ENCODE assay signal across 24 cellular contexts in the genomic region with DNA sequence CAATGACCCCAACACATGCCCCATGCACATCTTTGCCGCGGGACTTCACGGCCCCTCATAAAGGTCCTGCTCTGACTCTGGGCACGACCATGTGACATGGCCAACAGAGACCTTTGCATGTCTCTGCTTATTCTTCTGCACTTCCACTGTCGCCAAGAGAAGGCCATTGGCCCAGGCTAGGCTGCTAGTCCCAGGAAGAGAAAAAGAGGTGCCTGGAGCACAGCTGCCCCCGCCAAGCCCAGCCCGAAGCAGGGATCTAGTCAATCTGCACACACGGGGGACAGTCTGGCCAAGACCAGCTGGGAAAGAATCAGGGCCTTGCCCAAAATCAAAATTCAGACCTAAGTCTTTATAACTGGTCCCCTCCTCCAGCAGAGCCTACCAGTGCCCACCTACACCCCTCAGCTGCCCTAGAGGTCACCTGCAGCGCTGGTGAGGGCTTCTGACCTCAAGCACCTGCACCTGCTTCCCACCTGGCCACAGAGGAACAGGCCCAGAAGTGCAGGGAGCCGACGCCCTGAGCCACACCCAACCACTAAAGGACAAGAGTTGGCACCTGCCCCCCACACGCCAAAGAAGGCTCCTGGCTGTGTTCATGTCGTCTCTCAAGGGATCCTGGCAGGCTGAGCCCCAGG. TPM values are rescaled to one million over a fixed set of nuclear protein-coding genes. Genes with fewer than 3 reads are reported as not detected.
DNase-seq lines count a peak whose midpoint lies in the region; ATAC-seq, FAIRE-seq and TF ChIP-seq lines count a peak whose summit lies in the region.
"Had no signal": no experiment of that assay in that cellular context is flagged by ENCODE, and none has a peak within 500 bp of the region (broad histone marks: within the 10 kb centered on the region; RNA-seq: fewer than 3 reads in every experiment).

No MANE protein-coding gene starts in this region.

- WGBS in small intestine, 3 donors: 49 to 76% (median 60%) methylated on average over 13 of the region's 13 CpGs

- peak; percentile 17 for DNase-seq in activated naive CD4-positive, alpha-beta T cell treated with anti-CD3 and anti-CD28 coated beads, Interleukin-2, amount 10 ng/mL, durations not matched to agents 7 days and 5 days
- no peak for DNase-seq in activated naive CD4-positive, alpha-beta T cell treated with Interleukin-2 at 50 U/mL for 16 hours
- peak; percentile 58 for DNase-seq in RPMI8226
- DNase-seq in left lung: peak; percentile 10 to 52
- peak; percentile 40 for DNase-seq in small intestine
- no peak for DNase-seq in COLO829 (ENCODE audit: low spot score)
- DNase-seq in vagina (ENCODE audit: extremely low spot score in 2 of 2): no peak
- no peak for DNase-seq in activated T-helper 1 cell treated with anti-CD3 and anti-CD28 coated beads, Interleukin-12 subunit alpha, Interleukin-12 subunit beta, Interleukin-2, Interleukin-4 antibody, amounts not matched to agents 30 ng/mL and 10 ng/mL and 1 ng/mL, durations not matched to agents 14 hours and 24 hours and 36 hours (ENCODE audit: low spot score)
- DNase-seq: AML-193; C1 segment of cervical spinal cord; CD8-positive, alpha-beta T cell; MM.1S; NCI-H1048; NCI-H1436; NCI-H1930; NCI-H69; SJCRH30 had no signal

- CTCF ChIA-PET in activated naive CD4-positive, alpha-beta T cell treated with anti-CD3 and anti-CD28 coated beads, Interleukin-2, amount 10 ng/mL, durations not matched to agents 7 days and 5 days (lab: Charles Lee): no interaction called here

- no peak overlapping the region for H3K4me3 Mint-ChIP-seq in activated naive CD4-positive, alpha-beta T cell treated with anti-CD3 and anti-CD28 coated beads, Interleukin-2, amount 10 ng/mL, durations not matched to agents 7 days and 5 days
- H3K4me3 Mint-ChIP-seq in activated T-helper 1 cell treated with anti-CD3 and anti-CD28 coated beads, Interleukin-12 subunit alpha, Interleukin-12 subunit beta, Interleukin-2, Interleukin-4 antibody, amounts not matched to agents 30 ng/mL and 10 ng/mL and 1 ng/mL, durations not matched to agents 14 hours and 24 hours and 36 hours: no peak overlapping the region
- H3K4me3 Mint-ChIP-seq: CD8-positive, alpha-beta T cell; GM23338 had no signal

- H3K4me1 Mint-ChIP-seq in activated naive CD4-positive, alpha-beta T cell treated with anti-CD3 and anti-CD28 coated beads, Interleukin-2, amount 10 ng/mL, durations not matched to agents 7 days and 5 days: no peaks in the 10 kb centered on the region
- H3K4me1 Mint-ChIP-seq in activated T-helper 1 cell treated with anti-CD3 and anti-CD28 coated beads, Interleukin-12 subunit alpha, Interleukin-12 subunit beta, Interleukin-2, Interleukin-4 antibody, amounts not matched to agents 30 ng/mL and 10 ng/mL and 1 ng/mL, durations not matched to agents 14 hours and 24 hours and 36 hours (ENCODE audit: low read depth): no peaks in the 10 kb centered on the region

- H3K27me3 Mint-ChIP-seq in activated naive CD4-positive, alpha-beta T cell treated with anti-CD3 and anti-CD28 coated beads, Interleukin-2, amount 10 ng/mL, durations not matched to agents 7 days and 5 days: peaks cover 27% of the 10 kb centered on the region
- peaks cover 6% of the 10 kb centered on the region for H3K27me3 Mint-ChIP-seq in activated T-helper 1 cell treated with anti-CD3 and anti-CD28 coated beads, Interleukin-12 subunit alpha, Interleukin-12 subunit beta, Interleukin-2, Interleukin-4 antibody, amounts not matched to agents 30 ng/mL and 10 ng/mL and 1 ng/mL, durations not matched to agents 14 hours and 24 hours and 36 hours (ENCODE audit: insufficient read depth)

- H3K4me1 ChIP-seq in left lung (no peaks in the 10 kb centered on the region), small intestine (ENCODE audit: control insufficient read depth in 2 of 2, insufficient read depth in 1 of 2, low read depth in 1 of 2, low read length in 1 of 2) (peaks cover 0 to 8% of the 10 kb centered on the region in 2 donors), vagina (no peaks in the 10 kb centered on the region)
- H3K4me1 ChIP-seq: SJCRH30 had no signal

- H3K4me3 ChIP-seq in left lung (no peak overlapping the region), small intestine (ENCODE audit: low read depth in 1 of 2, low read length in 2 of 2) (no peak overlapping the region), vagina (no peak overlapping the region)
- H3K4me3 ChIP-seq: GM23338, K562, SJCRH30 had no signal

- no peaks in the 10 kb centered on the region for H3K36me3 Mint-ChIP-seq in activated naive CD4-positive, alpha-beta T cell treated with anti-CD3 and anti-CD28 coated beads, Interleukin-2, amount 10 ng/mL, durations not matched to agents 7 days and 5 days
- H3K36me3 Mint-ChIP-seq in activated T-helper 1 cell treated with anti-CD3 and anti-CD28 coated beads, Interleukin-12 subunit alpha, Interleukin-12 subunit beta, Interleukin-2, Interleukin-4 antibody, amounts not matched to agents 30 ng/mL and 10 ng/mL and 1 ng/mL, durations not matched to agents 14 hours and 24 hours and 36 hours (ENCODE audit: low read depth): no peaks in the 10 kb centered on the region
- H3K36me3 Mint-ChIP-seq: CD8-positive, alpha-beta T cell had no signal

- no peak overlapping the region for H3K27ac ChIP-seq in left lung
- no peak overlapping the region for H3K27ac ChIP-seq in small intestine (ENCODE audit: low read depth in 1 of 2, low read length in 1 of 2)
- H3K27ac ChIP-seq in vagina: no peak overlapping the region
- H3K27ac ChIP-seq: SJCRH30 had no signal

- H3K9me3 Mint-ChIP-seq in activated naive CD4-positive, alpha-beta T cell treated with anti-CD3 and anti-CD28 coated beads, Interleukin-2, amount 10 ng/mL, durations not matched to agents 7 days and 5 days: no peaks in the 10 kb centered on the region
- no peaks in the 10 kb centered on the region for H3K9me3 Mint-ChIP-seq in activated T-helper 1 cell treated with anti-CD3 and anti-CD28 coated beads, Interleukin-12 subunit alpha, Interleukin-12 subunit beta, Interleukin-2, Interleukin-4 antibody, amounts not matched to agents 30 ng/mL and 10 ng/mL and 1 ng/mL, durations not matched to agents 14 hours and 24 hours and 36 hours

- no peak for ATAC-seq in left lung
- ATAC-seq: CD8-positive, alpha-beta T cell; K562 had no signal

- TF ChIP-seq POLR2A in vagina (IDR thresholded peaks at IDR 0.05): no peak

- H3K27me3 ChIP-seq in left lung: peaks cover 0 to 59% of the 10 kb centered on the region in 2 donors
- peaks cover 0 to 5% of the 10 kb centered on the region in 2 donors for H3K27me3 ChIP-seq in small intestine (ENCODE audit: control insufficient read depth in 2 of 2, insufficient read depth in 2 of 2, low read length in 2 of 2)
- H3K27me3 ChIP-seq in vagina: no peaks in the 10 kb centered on the region

- H3K9me3 ChIP-seq in left lung (peaks cover 0 to 2% of the 10 kb centered on the region in 2 donors), small intestine (ENCODE audit: control insufficient read depth, low read depth) (no peaks in the 10 kb centered on the region), vagina (no peaks in the 10 kb centered on the region)
- H3K9me3 ChIP-seq: SJCRH30 had no signal

- no peak overlapping the region for H3K27ac Mint-ChIP-seq in activated naive CD4-positive, alpha-beta T cell treated with anti-CD3 and anti-CD28 coated beads, Interleukin-2, amount 10 ng/mL, durations not matched to agents 7 days and 5 days
- H3K27ac Mint-ChIP-seq in activated T-helper 1 cell treated with anti-CD3 and anti-CD28 coated beads, Interleukin-12 subunit alpha, Interleukin-12 subunit beta, Interleukin-2, Interleukin-4 antibody, amounts not matched to agents 30 ng/mL and 10 ng/mL and 1 ng/mL, durations not matched to agents 14 hours and 24 hours and 36 hours: no peak overlapping the region
- H3K27ac Mint-ChIP-seq: CD8-positive, alpha-beta T cell; GM23338 had no signal

- no peak for FAIRE-seq in small intestine (lab: Jason Lieb, UNC)
- FAIRE-seq: G401.6, GM12892, K562 had no signal

- intact Hi-C loops in left lung (cut with DNase I): no loop called here
- intact Hi-C loops in vagina (cut with DNase I): no loop called here
- intact Hi-C loops in activated T-helper 1 cell treated with anti-CD3 and anti-CD28 coated beads, Interleukin-12 subunit alpha, Interleukin-12 subunit beta, Interleukin-2, Interleukin-4 antibody, amounts not matched to agents 30 ng/mL and 10 ng/mL and 1 ng/mL, durations not matched to agents 14 hours and 24 hours and 36 hours (cut with micrococcal nuclease): no loop called here

- H3K36me3 ChIP-seq in left lung: no peaks in the 10 kb centered on the region
- H3K36me3 ChIP-seq in small intestine (ENCODE audit: control insufficient read depth in 2 of 2, insufficient read depth in 2 of 2, low read length in 2 of 2): no peaks in the 10 kb centered on the region
- no peaks in the 10 kb centered on the region for H3K36me3 ChIP-seq in vagina
- H3K36me3 ChIP-seq: SJCRH30 had no signal

- TF ChIP-seq CTCF in left lung (IDR thresholded peaks at IDR 0.05) (no peak), vagina (IDR thresholded peaks at IDR 0.05) (no peak)

RNA-seq across cellular contexts. Expression of gene SULT4A1, which starts 8.0 kb away (rescaled TPM):
- total RNA-seq in left lung (not detected), vagina (3.2 TPM)
- polyA plus RNA-seq in small intestine: 10 to 100 TPM; 14.2 to 60.4 (median 21.6) TPM
- not detected in 2 replicates for total RNA-seq in activated T-helper 1 cell treated with anti-CD3 and anti-CD28 coated beads, Interleukin-12 subunit alpha, Interleukin-12 subunit beta, Interleukin-2, Interleukin-4 antibody, amounts not matched to agents 30 ng/mL and 10 ng/mL and 1 ng/mL, durations not matched to agents 14 hours and 24 hours and 36 hours
- total RNA-seq: CD8-positive, alpha-beta T cell; NCI-H460; SJCRH30 had no signal

RNA-seq across cellular contexts. Expression of gene PNPLA5, which starts 37.5 kb away (rescaled TPM):
- total RNA-seq in left lung: not detected
- polyA plus RNA-seq in small intestine: not detected
- total RNA-seq in vagina: not detected
- total RNA-seq in activated T-helper 1 cell treated with anti-CD3 and anti-CD28 coated beads, Interleukin-12 subunit alpha, Interleukin-12 subunit beta, Interleukin-2, Interleukin-4 antibody, amounts not matched to agents 30 ng/mL and 10 ng/mL and 1 ng/mL, durations not matched to agents 14 hours and 24 hours and 36 hours: not detected in 2 replicates
- total RNA-seq: A172; CD8-positive, alpha-beta T cell; Daoy; K562; NCI-H460; SJCRH30 had no signal
- polyA plus RNA-seq: K562 had no signal

RNA-seq across cellular contexts. Expression of gene EFCAB6, which starts 42.2 kb away (rescaled TPM):
- total RNA-seq in left lung (1 to 10 TPM; 2.0 to 3.2 TPM), vagina (1.7 TPM)
- under 1 TPM in 1 of 3 donors, not detected in 2; 0.34 TPM for polyA plus RNA-seq in small intestine
- total RNA-seq in activated T-helper 1 cell treated with anti-CD3 and anti-CD28 coated beads, Interleukin-12 subunit alpha, Interleukin-12 subunit beta, Interleukin-2, Interleukin-4 antibody, amounts not matched to agents 30 ng/mL and 10 ng/mL and 1 ng/mL, durations not matched to agents 14 hours and 24 hours and 36 hours: 0.17 TPM in 1 of 2 replicates, not detected in the other
- total RNA-seq: K562, SJCRH30 had no signal

Comparison
In these comparisons a context has a peak if more than half of its experiments do, and no peak if none do; other contexts are left out.
1. DNase-seq: peak in activated naive CD4-positive, alpha-beta T cell treated with anti-CD3 and anti-CD28 coated beads, Interleukin-2, amount 10 ng/mL, durations not matched to agents 7 days and 5 days (single experiment), RPMI8226 (single experiment), left lung (2 of 2) and small intestine (single experiment); none in activated naive CD4-positive, alpha-beta T cell treated with Interleukin-2 at 50 U/mL for 16 hours (single experiment), COLO829 (single experiment), vagina (0 of 2) and activated T-helper 1 cell treated with anti-CD3 and anti-CD28 coated beads, Interleukin-12 subunit alpha, Interleukin-12 subunit beta, Interleukin-2, Interleukin-4 antibody, amounts not matched to agents 30 ng/mL and 10 ng/mL and 1 ng/mL, durations not matched to agents 14 hours and 24 hours and 36 hours (single experiment).